1 cellular context compared by ENCODE assay signal in the genomic region with DNA sequence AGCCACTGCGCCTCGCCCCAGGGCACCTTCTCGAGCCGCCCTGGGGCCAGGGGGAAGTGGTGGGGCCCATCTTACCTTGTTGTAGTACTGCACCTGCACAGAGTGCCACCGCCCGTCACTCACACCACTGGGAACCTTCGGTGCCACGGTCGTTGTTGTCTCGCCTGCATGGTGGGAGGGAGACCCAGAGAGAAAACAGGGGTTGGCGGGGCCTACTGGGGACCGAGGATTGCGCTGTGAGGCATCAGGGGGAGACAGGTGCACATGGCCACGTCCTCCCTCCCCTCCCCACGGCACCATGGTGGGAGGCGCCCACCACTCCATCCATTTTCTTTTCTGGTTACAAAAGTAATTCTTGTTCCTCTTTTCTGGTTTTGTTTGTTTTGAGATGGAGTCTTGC.
TF ChIP-seq lines count a peak whose summit lies in the region.

No MANE protein-coding gene starts in this region.

TF ChIP-seq in GM12878, 131 proteins besides CTCF, POLR2A, EP300 and RAD21 (continued from another document):
- TF ChIP-seq, protein P1, sequence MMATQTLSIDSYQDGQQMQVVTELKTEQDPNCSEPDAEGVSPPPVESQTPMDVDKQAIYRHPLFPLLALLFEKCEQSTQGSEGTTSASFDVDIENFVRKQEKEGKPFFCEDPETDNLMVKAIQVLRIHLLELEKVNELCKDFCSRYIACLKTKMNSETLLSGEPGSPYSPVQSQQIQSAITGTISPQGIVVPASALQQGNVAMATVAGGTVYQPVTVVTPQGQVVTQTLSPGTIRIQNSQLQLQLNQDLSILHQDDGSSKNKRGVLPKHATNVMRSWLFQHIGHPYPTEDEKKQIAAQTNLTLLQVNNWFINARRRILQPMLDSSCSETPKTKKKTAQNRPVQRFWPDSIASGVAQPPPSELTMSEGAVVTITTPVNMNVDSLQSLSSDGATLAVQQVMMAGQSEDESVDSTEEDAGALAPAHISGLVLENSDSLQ (IDR thresholded peaks at IDR 0.05) = peak; percentile 64
- TF ChIP-seq YY1 (IDR thresholded peaks at IDR 0.05; ENCODE audit: low read depth, low read length) (peak; percentile 51; the same call in 1 of the 2 replicates), MTA2 (IDR thresholded peaks at IDR 0.05; ENCODE audit: low read depth) (0 out of 2 replicates have a peak, but pooled peaks have one; percentile 24), HDAC2 (IDR thresholded peaks at IDR 0.05) (no peak)
- TF ChIP-seq, protein P2, sequence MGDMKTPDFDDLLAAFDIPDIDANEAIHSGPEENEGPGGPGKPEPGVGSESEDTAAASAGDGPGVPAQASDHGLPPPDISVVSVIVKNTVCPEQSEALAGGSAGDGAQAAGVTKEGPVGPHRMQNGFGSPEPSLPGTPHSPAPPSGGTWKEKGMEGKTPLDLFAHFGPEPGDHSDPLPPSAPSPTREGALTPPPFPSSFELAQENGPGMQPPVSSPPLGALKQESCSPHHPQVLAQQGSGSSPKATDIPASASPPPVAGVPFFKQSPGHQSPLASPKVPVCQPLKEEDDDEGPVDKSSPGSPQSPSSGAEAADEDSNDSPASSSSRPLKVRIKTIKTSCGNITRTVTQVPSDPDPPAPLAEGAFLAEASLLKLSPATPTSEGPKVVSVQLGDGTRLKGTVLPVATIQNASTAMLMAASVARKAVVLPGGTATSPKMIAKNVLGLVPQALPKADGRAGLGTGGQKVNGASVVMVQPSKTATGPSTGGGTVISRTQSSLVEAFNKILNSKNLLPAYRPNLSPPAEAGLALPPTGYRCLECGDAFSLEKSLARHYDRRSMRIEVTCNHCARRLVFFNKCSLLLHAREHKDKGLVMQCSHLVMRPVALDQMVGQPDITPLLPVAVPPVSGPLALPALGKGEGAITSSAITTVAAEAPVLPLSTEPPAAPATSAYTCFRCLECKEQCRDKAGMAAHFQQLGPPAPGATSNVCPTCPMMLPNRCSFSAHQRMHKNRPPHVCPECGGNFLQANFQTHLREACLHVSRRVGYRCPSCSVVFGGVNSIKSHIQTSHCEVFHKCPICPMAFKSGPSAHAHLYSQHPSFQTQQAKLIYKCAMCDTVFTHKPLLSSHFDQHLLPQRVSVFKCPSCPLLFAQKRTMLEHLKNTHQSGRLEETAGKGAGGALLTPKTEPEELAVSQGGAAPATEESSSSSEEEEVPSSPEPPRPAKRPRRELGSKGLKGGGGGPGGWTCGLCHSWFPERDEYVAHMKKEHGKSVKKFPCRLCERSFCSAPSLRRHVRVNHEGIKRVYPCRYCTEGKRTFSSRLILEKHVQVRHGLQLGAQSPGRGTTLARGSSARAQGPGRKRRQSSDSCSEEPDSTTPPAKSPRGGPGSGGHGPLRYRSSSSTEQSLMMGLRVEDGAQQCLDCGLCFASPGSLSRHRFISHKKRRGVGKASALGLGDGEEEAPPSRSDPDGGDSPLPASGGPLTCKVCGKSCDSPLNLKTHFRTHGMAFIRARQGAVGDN (IDR thresholded peaks at IDR 0.05) = peak; percentile 59
- TF ChIP-seq, protein P3, sequence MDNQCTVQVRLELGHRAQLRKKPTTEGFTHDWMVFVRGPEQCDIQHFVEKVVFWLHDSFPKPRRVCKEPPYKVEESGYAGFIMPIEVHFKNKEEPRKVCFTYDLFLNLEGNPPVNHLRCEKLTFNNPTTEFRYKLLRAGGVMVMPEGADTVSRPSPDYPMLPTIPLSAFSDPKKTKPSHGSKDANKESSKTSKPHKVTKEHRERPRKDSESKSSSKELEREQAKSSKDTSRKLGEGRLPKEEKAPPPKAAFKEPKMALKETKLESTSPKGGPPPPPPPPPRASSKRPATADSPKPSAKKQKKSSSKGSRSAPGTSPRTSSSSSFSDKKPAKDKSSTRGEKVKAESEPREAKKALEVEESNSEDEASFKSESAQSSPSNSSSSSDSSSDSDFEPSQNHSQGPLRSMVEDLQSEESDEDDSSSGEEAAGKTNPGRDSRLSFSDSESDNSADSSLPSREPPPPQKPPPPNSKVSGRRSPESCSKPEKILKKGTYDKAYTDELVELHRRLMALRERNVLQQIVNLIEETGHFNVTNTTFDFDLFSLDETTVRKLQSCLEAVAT (IDR thresholded peaks at IDR 0.05) = no peak
